In the genomic region with DNA sequence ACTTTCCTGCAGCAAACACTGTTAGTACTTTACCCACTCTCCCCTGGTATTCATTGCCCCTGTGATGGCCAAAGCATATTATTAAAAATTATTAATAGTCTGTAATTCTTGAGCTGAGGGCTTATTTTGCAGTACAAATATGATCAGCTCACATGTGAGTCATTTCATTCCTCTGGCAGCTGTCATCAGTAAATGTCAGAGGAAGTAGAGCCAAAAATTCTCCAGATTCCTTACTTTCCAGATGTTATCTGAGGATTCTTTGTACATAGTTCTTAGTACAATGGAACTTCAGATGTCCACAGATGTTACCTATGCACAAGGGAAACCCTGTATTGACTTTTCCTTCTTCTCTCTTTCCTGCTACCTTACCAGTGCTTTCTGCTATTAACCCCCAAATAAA, we compare ENCODE assay signal across 1 cellular context.
TF ChIP-seq lines count a peak whose summit lies in the region.

No MANE protein-coding gene starts in this region.

TF ChIP-seq in IMR-90, 13 proteins besides CTCF, POLR2A, EP300 and RAD21 (continued from another document):
- TF ChIP-seq CHD1 (IDR thresholded peaks at IDR 0.05; ENCODE audit: low read depth, low read length): no peak
- TF ChIP-seq MAFK (IDR thresholded peaks at IDR 0.05; ENCODE audit: low read depth, low read length): no peak
- no peak for TF ChIP-seq NFE2L2 (IDR thresholded peaks at IDR 0.05; ENCODE audit: low read depth, low read length)
- TF ChIP-seq MXI1 (IDR thresholded peaks at IDR 0.05; ENCODE audit: borderline replicate concordance, low read depth, low read length): no peak
- TF ChIP-seq, protein P1, sequence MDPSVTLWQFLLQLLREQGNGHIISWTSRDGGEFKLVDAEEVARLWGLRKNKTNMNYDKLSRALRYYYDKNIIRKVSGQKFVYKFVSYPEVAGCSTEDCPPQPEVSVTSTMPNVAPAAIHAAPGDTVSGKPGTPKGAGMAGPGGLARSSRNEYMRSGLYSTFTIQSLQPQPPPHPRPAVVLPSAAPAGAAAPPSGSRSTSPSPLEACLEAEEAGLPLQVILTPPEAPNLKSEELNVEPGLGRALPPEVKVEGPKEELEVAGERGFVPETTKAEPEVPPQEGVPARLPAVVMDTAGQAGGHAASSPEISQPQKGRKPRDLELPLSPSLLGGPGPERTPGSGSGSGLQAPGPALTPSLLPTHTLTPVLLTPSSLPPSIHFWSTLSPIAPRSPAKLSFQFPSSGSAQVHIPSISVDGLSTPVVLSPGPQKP (IDR thresholded peaks at IDR 0.05; ENCODE audit: borderline replicate concordance, low read depth, low read length): no peak
- no peak for TF ChIP-seq RFX5 (IDR thresholded peaks at IDR 0.05; ENCODE audit: low read depth, low read length)
- no peak for TF ChIP-seq RCOR1 (IDR thresholded peaks at IDR 0.05; ENCODE audit: insufficient replicate concordance, low read length)
- TF ChIP-seq MAZ (IDR thresholded peaks at IDR 0.05; ENCODE audit: borderline replicate concordance, low read depth, low read length): no peak
- no peak for TF ChIP-seq CEBPB (IDR thresholded peaks at IDR 0.05; ENCODE audit: low read depth, low read length)
- TF ChIP-seq, protein P2, sequence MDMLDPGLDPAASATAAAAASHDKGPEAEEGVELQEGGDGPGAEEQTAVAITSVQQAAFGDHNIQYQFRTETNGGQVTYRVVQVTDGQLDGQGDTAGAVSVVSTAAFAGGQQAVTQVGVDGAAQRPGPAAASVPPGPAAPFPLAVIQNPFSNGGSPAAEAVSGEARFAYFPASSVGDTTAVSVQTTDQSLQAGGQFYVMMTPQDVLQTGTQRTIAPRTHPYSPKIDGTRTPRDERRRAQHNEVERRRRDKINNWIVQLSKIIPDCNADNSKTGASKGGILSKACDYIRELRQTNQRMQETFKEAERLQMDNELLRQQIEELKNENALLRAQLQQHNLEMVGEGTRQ (IDR thresholded peaks at IDR 0.05; ENCODE audit: low read depth, low read length): no peak
TF ChIP-seq in IMR-90: peak in this region for 0.
